In genomic region chr11:587978-588380, GRCh38 we compare ENCODE assay signal across 2 cellular contexts.
TF ChIP-seq lines count a peak whose summit lies in the region.

No MANE protein-coding gene starts in this region.

TF ChIP-seq in HEK293, 187 proteins besides CTCF, POLR2A, EP300 and RAD21:
- TF ChIP-seq ZNF600 (tag by site-specific recombination; IDR thresholded peaks at IDR 0.05) (peak; percentile 81), ZNF266 (tag by site-specific recombination; IDR thresholded peaks at IDR 0.05; ENCODE audit: low read depth) (no peak), ZNF629 (tag by site-specific recombination; IDR thresholded peaks at IDR 0.05) (peak; percentile 43), ZNF138 (tag by site-specific recombination; IDR thresholded peaks at IDR 0.05; ENCODE audit: borderline replicate concordance) (no peak), ZNF692 (tag by site-specific recombination; IDR thresholded peaks at IDR 0.05) (0 out of 2 replicates have a peak, but pooled peaks have one; percentile 32)
- TF ChIP-seq, protein P1, sequence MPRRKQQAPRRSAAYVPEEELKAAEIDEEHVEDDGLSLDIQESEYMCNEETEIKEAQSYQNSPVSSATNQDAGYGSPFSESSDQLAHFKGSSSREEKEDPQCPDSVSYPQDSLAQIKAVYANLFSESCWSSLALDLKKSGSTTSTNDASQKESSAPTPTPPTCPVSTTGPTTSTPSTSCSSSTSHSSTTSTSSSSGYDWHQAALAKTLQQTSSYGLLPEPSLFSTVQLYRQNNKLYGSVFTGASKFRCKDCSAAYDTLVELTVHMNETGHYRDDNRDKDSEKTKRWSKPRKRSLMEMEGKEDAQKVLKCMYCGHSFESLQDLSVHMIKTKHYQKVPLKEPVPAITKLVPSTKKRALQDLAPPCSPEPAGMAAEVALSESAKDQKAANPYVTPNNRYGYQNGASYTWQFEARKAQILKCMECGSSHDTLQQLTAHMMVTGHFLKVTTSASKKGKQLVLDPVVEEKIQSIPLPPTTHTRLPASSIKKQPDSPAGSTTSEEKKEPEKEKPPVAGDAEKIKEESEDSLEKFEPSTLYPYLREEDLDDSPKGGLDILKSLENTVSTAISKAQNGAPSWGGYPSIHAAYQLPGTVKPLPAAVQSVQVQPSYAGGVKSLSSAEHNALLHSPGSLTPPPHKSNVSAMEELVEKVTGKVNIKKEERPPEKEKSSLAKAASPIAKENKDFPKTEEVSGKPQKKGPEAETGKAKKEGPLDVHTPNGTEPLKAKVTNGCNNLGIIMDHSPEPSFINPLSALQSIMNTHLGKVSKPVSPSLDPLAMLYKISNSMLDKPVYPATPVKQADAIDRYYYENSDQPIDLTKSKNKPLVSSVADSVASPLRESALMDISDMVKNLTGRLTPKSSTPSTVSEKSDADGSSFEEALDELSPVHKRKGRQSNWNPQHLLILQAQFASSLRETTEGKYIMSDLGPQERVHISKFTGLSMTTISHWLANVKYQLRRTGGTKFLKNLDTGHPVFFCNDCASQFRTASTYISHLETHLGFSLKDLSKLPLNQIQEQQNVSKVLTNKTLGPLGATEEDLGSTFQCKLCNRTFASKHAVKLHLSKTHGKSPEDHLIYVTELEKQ (tag by site-specific recombination; IDR thresholded peaks at IDR 0.05; ENCODE audit: borderline replicate concordance): no peak

TF ChIP-seq in GM23338, 12 proteins besides CTCF, POLR2A, EP300 and RAD21:
- TF ChIP-seq ZNF114 (CRISPR knock-in tag; IDR thresholded peaks at IDR 0.05): no peak
- no peak for TF ChIP-seq STAT1 (IDR thresholded peaks at IDR 0.05; ENCODE audit: unreplicated experiment)
